Comparison of ENCODE assay signal across 2 cellular contexts in the genomic region with DNA sequence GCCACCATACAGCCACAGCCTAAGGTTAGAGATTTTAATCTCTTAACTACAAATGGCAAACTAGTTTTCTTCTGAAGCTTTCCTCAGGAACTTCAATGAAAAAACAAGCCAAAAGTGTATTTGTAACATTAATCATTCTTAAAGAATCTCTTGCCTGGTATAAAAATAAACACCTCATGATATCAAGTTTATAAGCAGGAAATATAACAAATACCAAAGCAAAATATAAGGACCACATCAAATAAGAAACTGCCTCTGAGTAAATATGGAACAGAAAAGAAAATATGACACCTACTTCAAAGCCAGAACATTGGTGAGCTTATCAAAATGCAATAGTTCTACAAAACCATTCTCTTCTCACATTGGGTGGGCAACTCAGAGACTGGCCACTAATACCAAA.
TF ChIP-seq lines count a peak whose summit lies in the region.

No MANE protein-coding gene starts in this region.

TF ChIP-seq in GM23338, 12 proteins besides CTCF, POLR2A, EP300 and RAD21:
- TF ChIP-seq, protein P1, sequence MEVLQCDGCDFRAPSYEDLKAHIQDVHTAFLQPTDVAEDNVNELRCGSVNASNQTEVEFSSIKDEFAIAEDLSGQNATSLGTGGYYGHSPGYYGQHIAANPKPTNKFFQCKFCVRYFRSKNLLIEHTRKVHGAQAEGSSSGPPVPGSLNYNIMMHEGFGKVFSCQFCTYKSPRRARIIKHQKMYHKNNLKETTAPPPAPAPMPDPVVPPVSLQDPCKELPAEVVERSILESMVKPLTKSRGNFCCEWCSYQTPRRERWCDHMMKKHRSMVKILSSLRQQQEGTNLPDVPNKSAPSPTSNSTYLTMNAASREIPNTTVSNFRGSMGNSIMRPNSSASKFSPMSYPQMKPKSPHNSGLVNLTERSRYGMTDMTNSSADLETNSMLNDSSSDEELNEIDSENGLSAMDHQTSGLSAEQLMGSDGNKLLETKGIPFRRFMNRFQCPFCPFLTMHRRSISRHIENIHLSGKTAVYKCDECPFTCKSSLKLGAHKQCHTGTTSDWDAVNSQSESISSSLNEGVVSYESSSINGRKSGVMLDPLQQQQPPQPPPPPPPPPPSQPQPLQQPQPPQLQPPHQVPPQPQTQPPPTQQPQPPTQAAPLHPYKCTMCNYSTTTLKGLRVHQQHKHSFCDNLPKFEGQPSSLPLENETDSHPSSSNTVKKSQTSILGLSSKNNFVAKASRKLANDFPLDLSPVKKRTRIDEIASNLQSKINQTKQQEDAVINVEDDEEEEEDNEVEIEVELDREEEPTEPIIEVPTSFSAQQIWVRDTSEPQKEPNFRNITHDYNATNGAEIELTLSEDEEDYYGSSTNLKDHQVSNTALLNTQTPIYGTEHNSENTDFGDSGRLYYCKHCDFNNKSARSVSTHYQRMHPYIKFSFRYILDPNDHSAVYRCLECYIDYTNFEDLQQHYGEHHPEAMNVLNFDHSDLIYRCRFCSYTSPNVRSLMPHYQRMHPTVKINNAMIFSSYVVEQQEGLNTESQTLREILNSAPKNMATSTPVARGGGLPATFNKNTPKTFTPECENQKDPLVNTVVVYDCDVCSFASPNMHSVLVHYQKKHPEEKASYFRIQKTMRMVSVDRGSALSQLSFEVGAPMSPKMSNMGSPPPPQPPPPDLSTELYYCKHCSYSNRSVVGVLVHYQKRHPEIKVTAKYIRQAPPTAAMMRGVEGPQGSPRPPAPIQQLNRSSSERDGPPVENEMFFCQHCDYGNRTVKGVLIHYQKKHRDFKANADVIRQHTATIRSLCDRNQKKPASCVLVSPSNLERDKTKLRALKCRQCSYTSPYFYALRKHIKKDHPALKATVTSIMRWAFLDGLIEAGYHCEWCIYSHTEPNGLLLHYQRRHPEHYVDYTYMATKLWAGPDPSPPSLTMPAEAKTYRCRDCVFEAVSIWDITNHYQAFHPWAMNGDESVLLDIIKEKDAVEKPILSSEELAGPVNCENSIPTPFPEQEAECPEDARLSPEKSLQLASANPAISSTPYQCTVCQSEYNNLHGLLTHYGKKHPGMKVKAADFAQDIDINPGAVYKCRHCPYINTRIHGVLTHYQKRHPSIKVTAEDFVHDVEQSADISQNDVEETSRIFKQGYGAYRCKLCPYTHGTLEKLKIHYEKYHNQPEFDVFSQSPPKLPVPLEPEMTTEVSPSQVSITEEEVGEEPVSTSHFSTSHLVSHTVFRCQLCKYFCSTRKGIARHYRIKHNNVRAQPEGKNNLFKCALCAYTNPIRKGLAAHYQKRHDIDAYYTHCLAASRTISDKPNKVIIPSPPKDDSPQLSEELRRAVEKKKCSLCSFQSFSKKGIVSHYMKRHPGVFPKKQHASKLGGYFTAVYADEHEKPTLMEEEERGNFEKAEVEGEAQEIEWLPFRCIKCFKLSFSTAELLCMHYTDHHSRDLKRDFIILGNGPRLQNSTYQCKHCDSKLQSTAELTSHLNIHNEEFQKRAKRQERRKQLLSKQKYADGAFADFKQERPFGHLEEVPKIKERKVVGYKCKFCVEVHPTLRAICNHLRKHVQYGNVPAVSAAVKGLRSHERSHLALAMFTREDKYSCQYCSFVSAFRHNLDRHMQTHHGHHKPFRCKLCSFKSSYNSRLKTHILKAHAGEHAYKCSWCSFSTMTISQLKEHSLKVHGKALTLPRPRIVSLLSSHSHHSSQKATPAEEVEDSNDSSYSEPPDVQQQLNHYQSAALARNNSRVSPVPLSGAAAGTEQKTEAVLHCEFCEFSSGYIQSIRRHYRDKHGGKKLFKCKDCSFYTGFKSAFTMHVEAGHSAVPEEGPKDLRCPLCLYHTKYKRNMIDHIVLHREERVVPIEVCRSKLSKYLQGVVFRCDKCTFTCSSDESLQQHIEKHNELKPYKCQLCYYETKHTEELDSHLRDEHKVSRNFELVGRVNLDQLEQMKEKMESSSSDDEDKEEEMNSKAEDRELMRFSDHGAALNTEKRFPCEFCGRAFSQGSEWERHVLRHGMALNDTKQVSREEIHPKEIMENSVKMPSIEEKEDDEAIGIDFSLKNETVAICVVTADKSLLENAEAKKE (CRISPR knock-in tag; IDR thresholded peaks at IDR 0.05) = no peak

TF ChIP-seq in WTC11, 78 proteins besides CTCF, POLR2A, EP300 and RAD21 (continued from another document):
- TF ChIP-seq, protein P2, sequence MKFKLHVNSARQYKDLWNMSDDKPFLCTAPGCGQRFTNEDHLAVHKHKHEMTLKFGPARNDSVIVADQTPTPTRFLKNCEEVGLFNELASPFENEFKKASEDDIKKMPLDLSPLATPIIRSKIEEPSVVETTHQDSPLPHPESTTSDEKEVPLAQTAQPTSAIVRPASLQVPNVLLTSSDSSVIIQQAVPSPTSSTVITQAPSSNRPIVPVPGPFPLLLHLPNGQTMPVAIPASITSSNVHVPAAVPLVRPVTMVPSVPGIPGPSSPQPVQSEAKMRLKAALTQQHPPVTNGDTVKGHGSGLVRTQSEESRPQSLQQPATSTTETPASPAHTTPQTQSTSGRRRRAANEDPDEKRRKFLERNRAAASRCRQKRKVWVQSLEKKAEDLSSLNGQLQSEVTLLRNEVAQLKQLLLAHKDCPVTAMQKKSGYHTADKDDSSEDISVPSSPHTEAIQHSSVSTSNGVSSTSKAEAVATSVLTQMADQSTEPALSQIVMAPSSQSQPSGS (CRISPR knock-in tag; IDR thresholded peaks at IDR 0.05; ENCODE audit: borderline replicate concordance, low read depth) = no peak
- TF ChIP-seq, protein P3, sequence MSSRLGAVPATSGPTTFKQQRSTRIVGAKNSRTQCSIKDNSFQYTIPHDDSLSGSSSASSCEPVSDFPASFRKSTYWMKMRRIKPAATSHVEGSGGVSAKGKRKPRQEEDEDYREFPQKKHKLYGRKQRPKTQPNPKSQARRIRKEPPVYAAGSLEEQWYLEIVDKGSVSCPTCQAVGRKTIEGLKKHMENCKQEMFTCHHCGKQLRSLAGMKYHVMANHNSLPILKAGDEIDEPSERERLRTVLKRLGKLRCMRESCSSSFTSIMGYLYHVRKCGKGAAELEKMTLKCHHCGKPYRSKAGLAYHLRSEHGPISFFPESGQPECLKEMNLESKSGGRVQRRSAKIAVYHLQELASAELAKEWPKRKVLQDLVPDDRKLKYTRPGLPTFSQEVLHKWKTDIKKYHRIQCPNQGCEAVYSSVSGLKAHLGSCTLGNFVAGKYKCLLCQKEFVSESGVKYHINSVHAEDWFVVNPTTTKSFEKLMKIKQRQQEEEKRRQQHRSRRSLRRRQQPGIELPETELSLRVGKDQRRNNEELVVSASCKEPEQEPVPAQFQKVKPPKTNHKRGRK (CRISPR knock-in tag; IDR thresholded peaks at IDR 0.05; ENCODE audit: borderline replicate concordance) = no peak
- TF ChIP-seq CBFB (CRISPR knock-in tag; IDR thresholded peaks at IDR 0.05; ENCODE audit: low read depth) (no peak), NR3C1 (CRISPR knock-in tag; conservative IDR thresholded peaks at IDR 0.05; ENCODE audit: low read depth) (no peak), JUN (CRISPR knock-in tag; IDR thresholded peaks at IDR 0.05) (no peak)
- TF ChIP-seq, protein P4, sequence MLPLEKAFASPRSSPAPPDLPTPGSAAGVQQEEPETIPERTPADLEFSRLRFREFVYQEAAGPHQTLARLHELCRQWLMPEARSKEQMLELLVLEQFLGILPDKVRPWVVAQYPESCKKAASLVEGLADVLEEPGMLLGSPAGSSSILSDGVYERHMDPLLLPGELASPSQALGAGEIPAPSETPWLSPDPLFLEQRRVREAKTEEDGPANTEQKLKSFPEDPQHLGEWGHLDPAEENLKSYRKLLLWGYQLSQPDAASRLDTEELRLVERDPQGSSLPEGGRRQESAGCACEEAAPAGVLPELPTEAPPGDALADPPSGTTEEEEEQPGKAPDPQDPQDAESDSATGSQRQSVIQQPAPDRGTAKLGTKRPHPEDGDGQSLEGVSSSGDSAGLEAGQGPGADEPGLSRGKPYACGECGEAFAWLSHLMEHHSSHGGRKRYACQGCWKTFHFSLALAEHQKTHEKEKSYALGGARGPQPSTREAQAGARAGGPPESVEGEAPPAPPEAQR (CRISPR knock-in tag; IDR thresholded peaks at IDR 0.05) = no peak
